ENCODE assay signal across 17 cellular contexts in the genomic region with DNA sequence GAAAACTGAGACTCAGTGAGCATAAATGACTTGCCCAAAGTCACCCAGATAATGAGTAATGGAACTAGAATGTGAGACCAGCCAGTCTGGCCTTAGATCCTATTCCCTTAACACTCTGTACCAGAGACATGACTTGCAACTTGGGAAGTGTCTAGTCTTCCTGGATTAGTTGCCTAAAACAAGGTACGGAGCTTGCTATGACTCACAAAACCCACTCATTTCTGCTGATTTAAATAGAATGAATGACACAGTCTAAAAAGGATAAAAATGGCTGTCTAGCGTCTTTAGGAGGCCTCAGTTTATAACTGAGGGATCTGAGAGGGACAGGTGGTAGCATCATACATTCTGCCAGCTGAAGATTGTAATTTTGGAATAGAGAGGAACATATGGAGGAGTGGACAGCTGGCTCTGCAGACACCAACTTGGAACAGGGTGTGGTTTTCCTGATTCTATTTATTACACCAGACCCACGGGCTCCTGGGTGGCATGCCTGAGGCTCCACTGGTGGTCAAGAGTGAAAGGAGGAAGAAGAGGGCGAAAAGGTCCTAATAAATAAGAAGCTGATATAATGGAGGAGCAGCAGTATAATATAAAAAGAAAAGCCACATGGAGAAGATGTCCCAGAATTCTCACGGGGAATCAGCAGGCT.
DNase-seq lines count a peak whose midpoint lies in the region; ATAC-seq and TF ChIP-seq lines count a peak whose summit lies in the region.
"Had no signal": no experiment of that assay in that cellular context is flagged by ENCODE, and none has a peak within 500 bp of the region (broad histone marks: within the 10 kb centered on the region; RNA-seq: fewer than 3 reads in every experiment).

No MANE protein-coding gene starts in this region.

- H2BK15ac ChIP-seq in IMR-90 (ENCODE audit: low read depth, low read length) = peak overlapping the region; percentile 100; the same call in 2 of the 3 replicates
- H2BK15ac ChIP-seq in neuronal stem cell (ENCODE audit: low read length) = no peak overlapping the region

- H3K9me1 ChIP-seq in IMR-90 (ENCODE audit: insufficient read depth, low read length) = peaks cover 50% of the 10 kb centered on the region

- H3K56ac ChIP-seq in IMR-90 (ENCODE audit: extremely low read depth, insufficient read depth, low read length) = 0 out of 2 replicates have a peak overlapping the region, but pooled peaks have one; percentile 7

- peak overlapping the region; percentile 98 for H2BK120ac ChIP-seq in IMR-90 (ENCODE audit: low read depth, low read length)
- no peak overlapping the region for H2BK120ac ChIP-seq in neuronal stem cell (ENCODE audit: low read depth, low read length)

- peaks cover 2% of the 10 kb centered on the region for H3K79me2 ChIP-seq in ACC112 (ENCODE audit: control insufficient read depth, insufficient read depth, low read length, unreplicated experiment)

- H3K4me2 ChIP-seq in IMR-90 (ENCODE audit: low read depth, low read length) (no peak overlapping the region), neuronal stem cell (ENCODE audit: insufficient read depth, low read length, poor library complexity, severe bottlenecking) (no peak overlapping the region)

- H3K4me3 ChIP-seq in ACC112 (ENCODE audit: low read depth, low read length) = no peak overlapping the region; the same call in 1 of the 2 replicates
- H3K4me3 ChIP-seq in IMR-90 (ENCODE audit: insufficient read depth, low read depth, low read length) = no peak overlapping the region
- H3K4me3 ChIP-seq in brain microvascular endothelial cell (ENCODE audit: low read depth, low read length) = no peak overlapping the region
- no peak overlapping the region for H3K4me3 ChIP-seq in neuronal stem cell (ENCODE audit: low read length in 2 of 2)
- H3K4me3 ChIP-seq: sigmoid colon had no signal

- H3K9me3 Mint-ChIP-seq in activated naive CD4-positive, alpha-beta T cell treated with anti-CD3 and anti-CD28 coated beads for 36 hours = no peaks in the 10 kb centered on the region
- H3K9me3 Mint-ChIP-seq: activated naive CD4-positive, alpha-beta T cell treated with anti-CD3 and anti-CD28 coated beads, Interleukin-2, amount 50 U/mL, for 24 hours; CD8-positive, alpha-beta memory T cell had no signal

- H2BK20ac ChIP-seq in IMR-90 (ENCODE audit: low read depth, low read length) = peak overlapping the region; percentile 30

- peak overlapping the region; percentile 73 for H2BK5ac ChIP-seq in IMR-90 (ENCODE audit: low read depth, low read length, poor library complexity, severe bottlenecking)
- H2BK5ac ChIP-seq in neuronal stem cell (ENCODE audit: low read length) = no peak overlapping the region

- H3K4me1 Mint-ChIP-seq in activated naive CD4-positive, alpha-beta T cell treated with anti-CD3 and anti-CD28 coated beads for 36 hours (ENCODE audit: low read depth) = no peaks in the 10 kb centered on the region
- H3K4me1 Mint-ChIP-seq: activated naive CD4-positive, alpha-beta T cell treated with anti-CD3 and anti-CD28 coated beads, Interleukin-2, amount 50 U/mL, for 24 hours; CD8-positive, alpha-beta memory T cell had no signal

- peak overlapping the region; percentile 93 for H3K18ac ChIP-seq in IMR-90 (ENCODE audit: low read depth, low read length)
- H3K18ac ChIP-seq in neuronal stem cell (ENCODE audit: low read length) = no peak overlapping the region

- dilution Hi-C loops in IMR-90 (cut with HindIII; ENCODE audit: low sequenced_read_pairs, unreplicated experiment) = no loop called here

- H3K36me3 ChIP-seq in ACC112 (ENCODE audit: insufficient read depth, low read length) (peaks cover 65% of the 10 kb centered on the region), IMR-90 (ENCODE audit: control insufficient read depth, insufficient read depth, low read length) (peaks cover 40% of the 10 kb centered on the region), brain microvascular endothelial cell (replicated peaks) (peaks cover 7% of the 10 kb centered on the region), neuronal stem cell (replicated peaks in 1 of 2; ENCODE audit: control insufficient read depth in 2 of 2, insufficient read depth in 2 of 2, low read length in 2 of 2) (peaks cover 0 to 3% of the 10 kb centered on the region in 2 donors)
- H3K36me3 ChIP-seq: neutrophil, sigmoid colon had no signal

- H3K27ac Mint-ChIP-seq in activated naive CD4-positive, alpha-beta T cell treated with anti-CD3 and anti-CD28 coated beads for 36 hours = no peak overlapping the region
- H3K27ac Mint-ChIP-seq: activated naive CD4-positive, alpha-beta T cell treated with anti-CD3 and anti-CD28 coated beads, Interleukin-2, amount 50 U/mL, for 24 hours; CD8-positive, alpha-beta memory T cell had no signal

- H4K91ac ChIP-seq in IMR-90 (ENCODE audit: insufficient read depth, low read depth, low read length) (peak overlapping the region; percentile 58), neuronal stem cell (ENCODE audit: low read depth, low read length, poor library complexity) (no peak overlapping the region)

- H3K79me1 ChIP-seq in IMR-90 (ENCODE audit: low read depth in 1 of 2, low read length in 2 of 2) (peaks cover 0 to 66% of the 10 kb centered on the region in 2 experiments; a peak in 2 of 4 replicates), neuronal stem cell (ENCODE audit: low read depth, low read length) (no peaks in the 10 kb centered on the region)

- H2BK12ac ChIP-seq in neuronal stem cell (ENCODE audit: low read length) = no peak overlapping the region

- no peaks in the 10 kb centered on the region for H3K27me3 Mint-ChIP-seq in activated naive CD4-positive, alpha-beta T cell treated with anti-CD3 and anti-CD28 coated beads for 36 hours (ENCODE audit: low read depth)
- H3K27me3 Mint-ChIP-seq: activated naive CD4-positive, alpha-beta T cell treated with anti-CD3 and anti-CD28 coated beads, Interleukin-2, amount 50 U/mL, for 24 hours had no signal

- H3K27me3 ChIP-seq in ACC112 (ENCODE audit: insufficient read depth, low read length) (no peaks in the 10 kb centered on the region), IMR-90 (ENCODE audit: control insufficient read depth, insufficient read depth, low read length) (no peaks in the 10 kb centered on the region), brain microvascular endothelial cell (replicated peaks) (no peaks in the 10 kb centered on the region), neuronal stem cell (ENCODE audit: control insufficient read depth in 3 of 3, insufficient read depth in 3 of 3, low read depth in 1 of 3, low read length in 3 of 3) (no peaks in the 10 kb centered on the region)
- H3K27me3 ChIP-seq: neutrophil, sigmoid colon had no signal

- H3K36me3 Mint-ChIP-seq in activated naive CD4-positive, alpha-beta T cell treated with anti-CD3 and anti-CD28 coated beads for 36 hours (ENCODE audit: low read depth) = no peaks in the 10 kb centered on the region
- H3K36me3 Mint-ChIP-seq: activated naive CD4-positive, alpha-beta T cell treated with anti-CD3 and anti-CD28 coated beads, Interleukin-2, amount 50 U/mL, for 24 hours; CD8-positive, alpha-beta memory T cell had no signal

- H3K4ac ChIP-seq in IMR-90 (ENCODE audit: low read depth, low read length) (peak overlapping the region; percentile 94), neuronal stem cell (ENCODE audit: low read length) (no peak overlapping the region)

- H3K4me3 Mint-ChIP-seq in activated naive CD4-positive, alpha-beta T cell treated with anti-CD3 and anti-CD28 coated beads for 36 hours = no peak overlapping the region
- H3K4me3 Mint-ChIP-seq: activated naive CD4-positive, alpha-beta T cell treated with anti-CD3 and anti-CD28 coated beads, Interleukin-2, amount 50 U/mL, for 24 hours; CD8-positive, alpha-beta memory T cell had no signal

- POLR2A ChIA-PET in IMR-90 (lab: Charles Lee; ENCODE audit: unreplicated experiment) = no interaction called here

- H4K5ac ChIP-seq in IMR-90 (ENCODE audit: low read depth, low read length) = peak overlapping the region; percentile 63

- H4K8ac ChIP-seq in IMR-90 (ENCODE audit: low read depth in 2 of 2, low read length in 2 of 2) = peak overlapping the region; percentile 12 to 85
- H4K8ac ChIP-seq in neuronal stem cell (ENCODE audit: low read depth, low read length) = no peak overlapping the region

- peak; percentile 86 for DNase-seq in IMR-90
- DNase-seq in brain microvascular endothelial cell = peak; percentile 47
- DNase-seq in kidney tubule cell (ENCODE audit: low spot score) = peak; percentile 76
- no peak for DNase-seq in NCI-H446 treated with DMSO at 0.1 percent for 48 hours (lab: John Stamatoyannopoulos, UW)
- DNase-seq in activated naive CD4-positive, alpha-beta T cell treated with anti-CD3 and anti-CD28 coated beads for 36 hours = no peak
- no peak for DNase-seq in neuronal stem cell (ENCODE audit: low spot score)
- DNase-seq: activated CD4-positive, alpha-beta T cell treated with anti-CD3 and anti-CD28 coated beads for 4 hours; CD8-positive, alpha-beta memory T cell; glutamatergic neuron; NK-92 treated with Interleukin-12 subunit alpha and Interleukin-12 subunit beta, amount 100 ng/mL, for 24 hours; SIG-M5; sigmoid colon; stimulated activated CD4-positive, alpha-beta T cell treated with anti-CD3 and anti-CD28 coated beads, Interleukin-4, amount 100 ng/mL, for 24 hours had no signal

- in situ Hi-C loops in IMR-90 (cut with MboI; ENCODE audit: low sequenced_read_pairs) = no loop called here
- in situ Hi-C loops in brain microvascular endothelial cell (cut with HindIII; ENCODE audit: low pct_ligation_motif_present, low sequenced_read_pairs) = no loop called here

- H3K9me3 ChIP-seq in IMR-90 (ENCODE audit: control insufficient read depth, insufficient read depth, low read length) (no peaks in the 10 kb centered on the region), neuronal stem cell (replicated peaks in 1 of 2; ENCODE audit: control insufficient read depth in 2 of 2, insufficient read depth in 1 of 2, low read depth in 1 of 2, low read length in 2 of 2) (peaks cover 0 to 3% of the 10 kb centered on the region in 2 donors)
- H3K9me3 ChIP-seq: neutrophil, sigmoid colon had no signal

- H3K23ac ChIP-seq in IMR-90 (ENCODE audit: low read depth, low read length) (peak overlapping the region; percentile 71), neuronal stem cell (ENCODE audit: low read depth, low read length, poor library complexity) (no peak overlapping the region)

- TF ChIP-seq POLR2A in IMR-90 (IDR thresholded peaks at IDR 0.05; ENCODE audit: low read depth, low read length) = no peak

- TF ChIP-seq RAD21 in IMR-90 (IDR thresholded peaks at IDR 0.05; ENCODE audit: low read length) = no peak

- peaks cover 70% of the 10 kb centered on the region for H3K4me1 ChIP-seq in ACC112 (ENCODE audit: control insufficient read depth, insufficient read depth, low read length, unreplicated experiment)
- H3K4me1 ChIP-seq in IMR-90 (ENCODE audit: control insufficient read depth, insufficient read depth, low read length) = peaks cover 37% of the 10 kb centered on the region
- no peaks in the 10 kb centered on the region for H3K4me1 ChIP-seq in neuronal stem cell (ENCODE audit: control insufficient read depth in 2 of 2, insufficient read depth in 1 of 2, low read depth in 1 of 2, low read length in 2 of 2)
- H3K4me1 ChIP-seq: sigmoid colon had no signal

- no peak for ATAC-seq in IMR-90 (ENCODE audit: low read depth)
- ATAC-seq in GM18867 (IDR thresholded peaks at IDR 0.05; ENCODE audit: unreplicated experiment) = no peak

- H2AFZ ChIP-seq in ACC112 (ENCODE audit: low read length, unreplicated experiment) = no peak overlapping the region
- no peak overlapping the region for H2AFZ ChIP-seq in IMR-90 (replicated peaks; ENCODE audit: low read length, poor library complexity)
- H2AFZ ChIP-seq in neuronal stem cell (ENCODE audit: low read length) = no peak overlapping the region

- WGBS in IMR-90 (ENCODE audit: extremely low coverage in 2 of 2, insufficient read length in 1 of 2), 2 experiments = no CpG with 5 or more reads among the region's 5 CpGs
- no CpG with 5 or more reads among the region's 5 CpGs for WGBS in neuronal stem cell (ENCODE audit: extremely low coverage in 2 of 2, insufficient read length in 2 of 2, insufficient replicate concordance in 1 of 2), 2 donors

- intact Hi-C loops in IMR-90 (cut with micrococcal nuclease) = no loop called here
- intact Hi-C loops in activated naive CD4-positive, alpha-beta T cell treated with anti-CD3 and anti-CD28 coated beads for 36 hours (cut with micrococcal nuclease) = no loop called here

- H3K9ac ChIP-seq in IMR-90 (ENCODE audit: low read depth, low read length) (no peak overlapping the region), neuronal stem cell (ENCODE audit: low read depth, low read length, poor library complexity) (no peak overlapping the region)

- H2AK9ac ChIP-seq in IMR-90 (replicated peaks; ENCODE audit: low read depth, low read length, poor library complexity) = no peak overlapping the region

- TF ChIP-seq CTCF in IMR-90 (conservative IDR thresholded peaks at IDR 0.05; ENCODE audit: low read depth, low read length) (no peak), brain microvascular endothelial cell (IDR thresholded peaks at IDR 0.05; ENCODE audit: low read depth, low read length, missing control alignments) (no peak)

- H3K27ac ChIP-seq in ACC112 (ENCODE audit: low read depth, low read length) (peak overlapping the region; percentile 98), IMR-90 (ENCODE audit: insufficient read depth, low read length) (peak overlapping the region; percentile 43), brain microvascular endothelial cell (peak overlapping the region; percentile 27), neuronal stem cell (replicated peaks; ENCODE audit: low read length) (no peak overlapping the region)
- H3K27ac ChIP-seq: neutrophil, sigmoid colon had no signal

- H3K14ac ChIP-seq in IMR-90 (replicated peaks; ENCODE audit: low read depth, low read length) = peak overlapping the region; percentile 71
- H3K14ac ChIP-seq in neuronal stem cell (ENCODE audit: low read length) = no peak overlapping the region

- H4K20me1 ChIP-seq in IMR-90 (ENCODE audit: insufficient read depth, low read length) = no peaks in the 10 kb centered on the region; the same call in 1 of the 2 replicates

- no TSS peak for BruUV-seq in IMR-90 (replicated peaks; lab: Mats Ljungman, UMichigan)

- H2AK5ac ChIP-seq in IMR-90 (ENCODE audit: low read depth, low read length) (0 out of 2 replicates have a peak overlapping the region, but pooled peaks have one; percentile 3), neuronal stem cell (ENCODE audit: low read depth, low read length) (no peak overlapping the region)

- CTCF ChIA-PET in IMR-90 (lab: Yijun Ruan, JAX) = interaction anchor here (0.9 kb wide), 1 partner anchor 63 kb away, joined by 3 read pairs; no protein-coding TSS in a partner anchor
- CTCF ChIA-PET in activated naive CD4-positive, alpha-beta T cell treated with anti-CD3 and anti-CD28 coated beads for 36 hours (lab: Charles Lee) = no interaction called here

Comparison
In these comparisons a context has a peak if more than half of its experiments do, and no peak if none do; other contexts are left out.
1. DNase-seq: peak in IMR-90 (single experiment), brain microvascular endothelial cell (single experiment) and kidney tubule cell (single experiment); none in NCI-H446 treated with DMSO at 0.1 percent for 48 hours (single experiment), activated naive CD4-positive, alpha-beta T cell treated with anti-CD3 and anti-CD28 coated beads for 36 hours (single experiment) and neuronal stem cell (single experiment).